15 cellular contexts compared by ENCODE assay signal in the genomic region with DNA sequence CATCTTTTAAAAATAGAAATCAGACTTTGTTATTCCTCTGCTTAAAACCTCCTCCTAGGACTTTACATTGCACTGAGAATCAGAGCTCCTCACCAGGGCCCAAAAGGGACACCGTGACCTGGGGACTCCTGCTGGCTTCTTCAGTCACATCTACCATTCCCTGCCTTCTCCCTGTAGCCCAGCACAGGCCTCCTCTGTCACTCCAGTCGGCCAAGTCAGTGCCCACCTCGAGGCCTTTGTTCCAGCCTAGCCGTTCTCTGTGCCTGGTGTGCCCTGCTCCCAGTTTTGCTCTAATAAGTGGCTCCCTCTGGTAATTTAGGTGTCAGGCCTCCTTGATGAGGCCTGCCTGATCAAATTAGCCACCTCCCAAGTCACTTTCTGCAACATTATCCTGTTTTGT. TPM values are rescaled to one million over a fixed set of nuclear protein-coding genes. Genes with fewer than 3 reads are reported as not detected.
A peak's percentile ranks its signal among the peaks of the same experiment; 100 is the strongest.
DNase-seq lines count a peak whose midpoint lies in the region; ATAC-seq and TF ChIP-seq lines count a peak whose summit lies in the region.
"Had no signal": no experiment of that assay in that cellular context is flagged by ENCODE, and none has a peak within 500 bp of the region (broad histone marks: within the 10 kb centered on the region; RNA-seq: fewer than 3 reads in every experiment).

No MANE protein-coding gene starts in this region.

- H3K4me1 ChIP-seq in BE2C (peaks cover 17% of the 10 kb centered on the region), Caco-2 (peaks cover 73% of the 10 kb centered on the region), endodermal cell (ENCODE audit: control insufficient read depth, insufficient read depth, low read length) (peaks cover 7% of the 10 kb centered on the region), sigmoid colon (peaks cover 0 to 52% (median 44%) of the 10 kb centered on the region in 4 donors), aorta (ENCODE audit: control insufficient read depth in 1 of 2, insufficient read depth in 2 of 2, low read length in 2 of 2) (peaks cover 0 to 17% of the 10 kb centered on the region in 2 donors)
- H3K4me1 ChIP-seq: BLaER1 treated with 17β-estradiol and CSF1 and Interleukin-3, amounts not matched to agents 10 nM and 100 nM had no signal

- peaks cover 66% of the 10 kb centered on the region for H3K4me1 Mint-ChIP-seq in Caco-2 (ENCODE audit: low read depth, unreplicated experiment)
- H3K4me1 Mint-ChIP-seq in endodermal cell = peaks cover 33% of the 10 kb centered on the region

- TF ChIP-seq CTCF in BE2C (IDR thresholded peaks at IDR 0.05; ENCODE audit: low read depth, low read length) (no peak), Caco-2 (IDR thresholded peaks at IDR 0.05; ENCODE audit: insufficient read depth in 1 of 2, low read depth in 1 of 2, low read length in 1 of 2, severe bottlenecking in 1 of 2, unreplicated experiment in 1 of 2) (no peak), endodermal cell (conservative IDR thresholded peaks at IDR 0.05) (peak; percentile 19), sigmoid colon (IDR thresholded peaks at IDR 0.05) (no peak)

- no peak for TF ChIP-seq POLR2A in sigmoid colon (IDR thresholded peaks at IDR 0.05)

- no peak overlapping the region for H3K9ac ChIP-seq in endodermal cell (ENCODE audit: extremely low read depth, low read length, poor library complexity, severe bottlenecking)
- H3K9ac ChIP-seq: BLaER1 treated with 17β-estradiol and CSF1 and Interleukin-3, amounts not matched to agents 10 nM and 100 nM had no signal

- CTCF ChIA-PET in Caco-2 (lab: Charles Lee) = no interaction called here

- H3K27ac ChIP-seq in endodermal cell (ENCODE audit: low read depth, low read length) (no peak overlapping the region), sigmoid colon (peak overlapping the region in 3 of 4 donors; percentile 59 to 72 (median 70)), aorta (ENCODE audit: low read depth in 1 of 2, low read length in 2 of 2) (no peak overlapping the region)
- H3K27ac ChIP-seq: BLaER1 treated with 17β-estradiol and CSF1 and Interleukin-3, amounts not matched to agents 10 nM and 100 nM; SJSA1 had no signal

- no peak for ATAC-seq in GM19035 (IDR thresholded peaks at IDR 0.05; ENCODE audit: unreplicated experiment)
- ATAC-seq in aorta (ENCODE audit: low FRiP score) = no peak
- ATAC-seq in HG03159 (IDR thresholded peaks at IDR 0.05; ENCODE audit: unreplicated experiment) = no peak

- intact Hi-C loops in Caco-2 (cut with micrococcal nuclease; ENCODE audit: unreplicated experiment) = no loop called here
- intact Hi-C loops in sigmoid colon (cut with DNase I) = no loop called here
- intact Hi-C loops in aorta (cut with DNase I) = no loop called here

- H3K4me3 ChIP-seq in BE2C (ENCODE audit: low read depth, low read length) (no peak overlapping the region), Caco-2 (ENCODE audit: low read depth, low read length) (no peak overlapping the region), endodermal cell (ENCODE audit: low read length) (no peak overlapping the region), sigmoid colon (no peak overlapping the region), aorta (ENCODE audit: low read length in 2 of 2) (no peak overlapping the region)
- H3K4me3 ChIP-seq: BLaER1 treated with 17β-estradiol and CSF1 and Interleukin-3, amounts not matched to agents 10 nM and 100 nM; SJSA1 had no signal

- no peaks in the 10 kb centered on the region for H3K27me3 ChIP-seq in BE2C
- H3K27me3 ChIP-seq in Caco-2 (replicated peaks; ENCODE audit: control insufficient read depth, insufficient read depth, low read length) = no peaks in the 10 kb centered on the region
- H3K27me3 ChIP-seq in endodermal cell (ENCODE audit: control insufficient read depth, insufficient read depth, low read length, poor library complexity, severe bottlenecking) = no peaks in the 10 kb centered on the region
- no peaks in the 10 kb centered on the region for H3K27me3 ChIP-seq in sigmoid colon
- no peaks in the 10 kb centered on the region for H3K27me3 ChIP-seq in aorta (ENCODE audit: control insufficient read depth in 1 of 2, insufficient read depth in 2 of 2, low read length in 1 of 2)
- H3K27me3 ChIP-seq: BLaER1 treated with 17β-estradiol and CSF1 and Interleukin-3, amounts not matched to agents 10 nM and 100 nM; SJSA1 had no signal

- BruUV-seq in Caco-2 (replicated peaks; lab: Mats Ljungman, UMichigan) = no TSS peak

- 81 to 91% methylated on average over 3 to 4 of the region's 4 CpGs for WGBS in endodermal cell (ENCODE audit: insufficient coverage in 1 of 2, insufficient read length in 1 of 2), 2 experiments
- WGBS in sigmoid colon, 2 donors = 94 to 98% methylated on average over 4 of the region's 4 CpGs
- WGBS in aorta, 2 donors = 91 to 92% methylated on average over 4 of the region's 4 CpGs

- H3K36me3 ChIP-seq in BE2C (no peaks in the 10 kb centered on the region), Caco-2 (ENCODE audit: control insufficient read depth, insufficient read depth, low read length) (no peaks in the 10 kb centered on the region), endodermal cell (ENCODE audit: control insufficient read depth, insufficient read depth, low read length) (no peaks in the 10 kb centered on the region), sigmoid colon (peaks cover 0 to 5% (median 2%) of the 10 kb centered on the region in 4 donors), aorta (ENCODE audit: control insufficient read depth in 1 of 2, insufficient read depth in 2 of 2, low read length in 1 of 2) (no peaks in the 10 kb centered on the region)
- H3K36me3 ChIP-seq: SJSA1 had no signal

- H3K27ac Mint-ChIP-seq in Caco-2 (ENCODE audit: unreplicated experiment) = peak overlapping the region; percentile 69
- no peak overlapping the region for H3K27ac Mint-ChIP-seq in endodermal cell

- H3K9me3 ChIP-seq in BE2C (no peaks in the 10 kb centered on the region), Caco-2 (peaks cover 12% of the 10 kb centered on the region), endodermal cell (ENCODE audit: control insufficient read depth, low read length) (peaks cover 6% of the 10 kb centered on the region), sigmoid colon (no peaks in the 10 kb centered on the region), aorta (ENCODE audit: control insufficient read depth, low read length) (peaks cover 3% of the 10 kb centered on the region)

- POLR2A ChIA-PET in Caco-2 (lab: Charles Lee) = no interaction called here

- H3K36me3 Mint-ChIP-seq in Caco-2 (ENCODE audit: insufficient read depth, unreplicated experiment) (peaks cover 77% of the 10 kb centered on the region), endodermal cell (ENCODE audit: low read depth) (peaks cover 5% of the 10 kb centered on the region)

- H3K9me3 Mint-ChIP-seq in Caco-2 (ENCODE audit: unreplicated experiment) = peaks cover 21% of the 10 kb centered on the region
- H3K9me3 Mint-ChIP-seq in endodermal cell = peaks cover 9% of the 10 kb centered on the region

- no peaks in the 10 kb centered on the region for H3K27me3 Mint-ChIP-seq in Caco-2 (ENCODE audit: insufficient read depth, unreplicated experiment)
- peaks cover 2% of the 10 kb centered on the region for H3K27me3 Mint-ChIP-seq in endodermal cell (ENCODE audit: insufficient read depth)

- peak; percentile 11 for DNase-seq in BE2C
- DNase-seq in Caco-2 = no peak
- DNase-seq in endodermal cell = no peak
- no peak for DNase-seq in sigmoid colon
- no peak for DNase-seq in aorta
- DNase-seq: EL, Kasumi-1, NCI-H1105 treated with DMSO at 0.1 percent for 48 hours, NCI-H187, NCI-H446, NCI-H748 treated with DMSO at 0.1 percent for 48 hours had no signal

- no peak for TF ChIP-seq EP300 in sigmoid colon (IDR thresholded peaks at IDR 0.05)

- H3K4me3 Mint-ChIP-seq in Caco-2 (ENCODE audit: unreplicated experiment) (peak overlapping the region; percentile 34), endodermal cell (no peak overlapping the region)

RNA-seq across cellular contexts. Expression of gene CRADD, which starts 27.4 kb away (rescaled TPM):
- 28.8 TPM for polyA plus RNA-seq in BE2C (2012; ENCODE audit: insufficient read depth, insufficient read length, low read depth)
- 29.2 and 30.6 TPM in 2 replicates for total RNA-seq in Caco-2 (2022)
- total RNA-seq in endodermal cell = 1 to 10 TPM; 7.7 to 9.1 TPM
- polyA plus RNA-seq in endodermal cell (2013, experiment 1 of 2) = 14.2 TPM
- polyA plus RNA-seq in endodermal cell (2013, experiment 2 of 2) = 13.5 TPM
- total RNA-seq in sigmoid colon = 10 to 100 TPM; 43.7 to 98.9 (median 61.0) TPM
- polyA plus RNA-seq in sigmoid colon = 10 to 100 TPM; 14.1 to 39.1 (median 27.0) TPM
- 10 to 100 TPM; 19.5 to 20.5 TPM for total RNA-seq in aorta
- 10 to 100 TPM; 16.9 to 33.4 TPM for polyA plus RNA-seq in aorta

Comparison
In these comparisons a context has a peak if more than half of its experiments do, and no peak if none do; other contexts are left out.
1. H3K27ac ChIP-seq: peak in sigmoid colon (3 of 4); none in endodermal cell (single experiment) and aorta (0 of 2).